Comparison of ENCODE assay signal across 23 cellular contexts in genomic region chr4:88649716-88650115, GRCh38.
"Had no signal": no experiment of that assay in that cellular context is flagged by ENCODE, and none has a peak within 500 bp of the region (broad histone marks: within the 10 kb centered on the region; RNA-seq: fewer than 3 reads in every experiment).

No MANE protein-coding gene starts in this region.

- H3K9me3 Mint-ChIP-seq: activated naive CD8-positive, alpha-beta T cell treated with anti-CD3 and anti-CD28 coated beads, Interleukin-2, amount 10 ng/mL, durations not matched to agents 7 days and 5 days; activated T-cell treated with anti-CD3 and anti-CD28 coated beads, Interleukin-2, amount 50 U/mL, for 24 hours; activated T-helper 17 cell treated with anti-CD3 and anti-CD28 coated beads, Interleukin-2, amount 50 U/mL, for 72 hours; effector memory CD8-positive, alpha-beta T cell; natural killer cell treated with Interleukin-12 subunit alpha and Interleukin-12 subunit beta and Interleukin-15 and Interleukin-18, amount 100 ng/mL, for 72 hours; WTC11 had no signal

- H3K9me3 ChIP-seq: colonic mucosa, lower lobe of right lung, pancreas, psoas muscle, right atrium auricular region, tibial artery had no signal

- H3K36me3 ChIP-seq: colonic mucosa, pancreas had no signal

- H3K27me3 Mint-ChIP-seq: activated naive CD8-positive, alpha-beta T cell treated with anti-CD3 and anti-CD28 coated beads, Interleukin-2, amount 10 ng/mL, durations not matched to agents 7 days and 5 days; activated T-cell treated with anti-CD3 and anti-CD28 coated beads, Interleukin-2, amount 50 U/mL, for 24 hours; activated T-helper 17 cell treated with anti-CD3 and anti-CD28 coated beads, Interleukin-2, amount 50 U/mL, for 72 hours; effector memory CD8-positive, alpha-beta T cell; natural killer cell treated with Interleukin-12 subunit alpha and Interleukin-12 subunit beta and Interleukin-15 and Interleukin-18, amount 100 ng/mL, for 72 hours had no signal

- H3K4me3 Mint-ChIP-seq: activated naive CD8-positive, alpha-beta T cell treated with anti-CD3 and anti-CD28 coated beads, Interleukin-2, amount 10 ng/mL, durations not matched to agents 7 days and 5 days; activated T-cell treated with anti-CD3 and anti-CD28 coated beads, Interleukin-2, amount 50 U/mL, for 24 hours; activated T-helper 17 cell treated with anti-CD3 and anti-CD28 coated beads, Interleukin-2, amount 50 U/mL, for 72 hours; effector memory CD8-positive, alpha-beta T cell; natural killer cell treated with Interleukin-12 subunit alpha and Interleukin-12 subunit beta and Interleukin-15 and Interleukin-18, amount 100 ng/mL, for 72 hours; WTC11 had no signal

- H3K27me3 ChIP-seq: colonic mucosa, dorsolateral prefrontal cortex, pancreas, right atrium auricular region, tibial artery had no signal

- H3K4me3 ChIP-seq: colonic mucosa, dorsolateral prefrontal cortex, lower lobe of right lung, pancreas, psoas muscle, right atrium auricular region, tibial artery had no signal

- H3K27ac Mint-ChIP-seq: activated naive CD8-positive, alpha-beta T cell treated with anti-CD3 and anti-CD28 coated beads, Interleukin-2, amount 10 ng/mL, durations not matched to agents 7 days and 5 days had no signal

- ATAC-seq: activated T-helper 17 cell treated with anti-CD3 and anti-CD28 coated beads, Interleukin-2, amount 50 U/mL, for 72 hours; effector memory CD8-positive, alpha-beta T cell; left lobe of liver; lower lobe of right lung; natural killer cell treated with Interleukin-12 subunit alpha and Interleukin-12 subunit beta and Interleukin-15 and Interleukin-18, amount 100 ng/mL, for 72 hours; pancreas; stimulated activated naive CD8-positive, alpha-beta T cell treated with anti-CD3 and anti-CD28 coated beads, Interleukin-15, Interleukin-2, amounts not matched to agents 100 U/mL and 50 U/mL, for 24 hours; WTC11 had no signal

- DNase-seq: activated CD8-positive, alpha-beta memory T cell treated with anti-CD3 and anti-CD28 coated beads, Interleukin-2, amount 50 U/mL, for 4 hours; activated naive CD8-positive, alpha-beta T cell treated with anti-CD3 and anti-CD28 coated beads, Interleukin-2, amount 10 ng/mL, durations not matched to agents 7 days and 5 days; activated T-cell treated with anti-CD3 and anti-CD28 coated beads, Interleukin-2, amount 50 U/mL, for 24 hours; amygdala; colonic mucosa; dorsolateral prefrontal cortex; effector memory CD8-positive, alpha-beta T cell; kidney; lower lobe of right lung; mesendoderm; pancreas; psoas muscle; stimulated activated CD4-positive, alpha-beta T cell treated with anti-CD3 and anti-CD28 coated beads, Interleukin-12 subunit alpha, Interleukin-12 subunit beta, amount 100 ng/mL, for 4 hours; stimulated activated CD4-positive, alpha-beta T cell treated with anti-CD3 and anti-CD28 coated beads, Interleukin-4, amount 100 ng/mL, for 4 hours; stimulated activated naive CD8-positive, alpha-beta T cell treated with anti-CD3 and anti-CD28 coated beads, Interleukin-15, Interleukin-2, amounts not matched to agents 100 U/mL and 50 U/mL, for 24 hours; T-helper 1 cell; T-helper 9 cell; tibial artery had no signal

- H3K4me1 ChIP-seq: colonic mucosa had no signal

- H3K36me3 Mint-ChIP-seq: WTC11 had no signal

- H3K27ac ChIP-seq: colonic mucosa, lower lobe of right lung, pancreas, psoas muscle, right atrium auricular region, tibial artery had no signal
